9 cellular contexts compared by ENCODE assay signal in the genomic region with DNA sequence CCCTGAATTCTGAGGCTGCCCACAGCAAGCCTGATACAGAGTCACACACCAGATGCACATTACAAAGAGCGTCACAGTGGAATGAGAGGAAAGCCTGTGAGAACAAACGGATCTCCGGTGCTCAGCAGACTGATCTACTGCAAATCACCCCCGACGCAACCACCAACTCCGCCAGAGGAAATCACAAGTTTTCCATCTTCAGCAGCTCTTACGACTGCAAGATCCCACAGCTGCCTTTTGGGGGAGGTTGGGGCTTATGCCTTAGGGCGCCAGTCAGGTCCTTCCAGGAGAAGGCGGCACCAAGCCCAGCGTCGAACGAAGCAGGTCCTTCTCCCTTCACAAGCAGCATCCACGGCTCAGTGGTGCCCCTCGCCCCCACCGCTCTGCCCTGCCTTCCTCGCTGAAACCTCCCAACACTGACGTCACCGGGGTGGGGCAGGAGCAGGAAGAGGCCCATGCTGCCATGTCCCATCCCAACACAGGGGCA. TPM values are rescaled to one million over a fixed set of nuclear protein-coding genes. Genes with fewer than 3 reads are reported as not detected.
"Had no signal": no experiment of that assay in that cellular context is flagged by ENCODE, and none has a peak within 500 bp of the region (broad histone marks: within the 10 kb centered on the region; RNA-seq: fewer than 3 reads in every experiment).

No MANE protein-coding gene starts in this region.

- H3K36me3 ChIP-seq: HAP-1 had no signal

- H3K9ac ChIP-seq: GM23248 had no signal

- H3K9me3 ChIP-seq: HAP-1 had no signal

- H3K4me3 ChIP-seq: GM23248, HAP-1 had no signal

- ATAC-seq: HCT116 had no signal

- DNase-seq: GM23248, GOT3, H7, HFFc6, IMR-90, KBM-7 had no signal

- H3K27ac ChIP-seq: GM23248, HL-60 had no signal

- H3K4me1 ChIP-seq: HAP-1 had no signal

- H2AFZ ChIP-seq: GM23248 had no signal

RNA-seq across cellular contexts. Expression of gene PTPRN2, which starts 32.5 kb away (rescaled TPM):
- total RNA-seq: GM23248, IMR-90 had no signal
